Comparison of ENCODE assay signal across 14 cellular contexts in genomic region chr3:182716114-182716688, GRCh38.
A peak's percentile ranks its signal among the peaks of the same experiment; 100 is the strongest.
DNase-seq lines count a peak whose midpoint lies in the region; ATAC-seq and TF ChIP-seq lines count a peak whose summit lies in the region.
"Had no signal": no experiment of that assay in that cellular context is flagged by ENCODE, and none has a peak within 500 bp of the region (broad histone marks: within the 10 kb centered on the region; RNA-seq: fewer than 3 reads in every experiment).

No MANE protein-coding gene starts in this region.

- no peak overlapping the region for H2BK15ac ChIP-seq in H9 (ENCODE audit: low read depth, low read length)

- no peak overlapping the region for H3K27ac ChIP-seq in H9 (ENCODE audit: insufficient read length, low read depth, low read length)
- H3K27ac ChIP-seq in testis = no peak overlapping the region
- H3K27ac ChIP-seq: 22Rv1, suprapubic skin had no signal

- H3K9me3 ChIP-seq in H9 (ENCODE audit: control insufficient read depth, low read depth, low read length) (no peaks in the 10 kb centered on the region), testis (no peaks in the 10 kb centered on the region)
- H3K9me3 ChIP-seq: suprapubic skin had no signal

- H3K79me1 ChIP-seq in H9 (ENCODE audit: insufficient read depth, low read depth, low read length, poor library complexity, severe bottlenecking) = no peaks in the 10 kb centered on the region

- no peak overlapping the region for H4K8ac ChIP-seq in H9 (replicated peaks; ENCODE audit: insufficient read length, low read depth, low read length)

- H3K4me3 Mint-ChIP-seq in H9 (no peak overlapping the region), nephron (no peak overlapping the region)
- H3K4me3 Mint-ChIP-seq: activated CD4-positive, alpha-beta memory T cell treated with anti-CD3 and anti-CD28 coated beads, Interleukin-2, amount 10 ng/mL, durations not matched to agents 7 days and 5 days; brain had no signal

- no peak overlapping the region for H2BK120ac ChIP-seq in H9 (ENCODE audit: low read depth, low read length, poor library complexity, severe bottlenecking)

- H3K27me3 ChIP-seq in H9 (ENCODE audit: insufficient read depth, low read length) (no peaks in the 10 kb centered on the region), testis (no peaks in the 10 kb centered on the region)
- H3K27me3 ChIP-seq: suprapubic skin had no signal

- no peak overlapping the region for H2AFZ ChIP-seq in H9 (ENCODE audit: low read length)

- H3K36me3 ChIP-seq in testis (ENCODE audit: low read depth, missing control alignments) = no peaks in the 10 kb centered on the region
- H3K36me3 ChIP-seq: suprapubic skin had no signal

- no peak overlapping the region for H3T11ph ChIP-seq in H9 (ENCODE audit: low read length)

- TF ChIP-seq CTCF in H9 (conservative IDR thresholded peaks at IDR 0.05) (no peak), nephron (IDR thresholded peaks at IDR 0.05; ENCODE audit: unreplicated experiment in 3 of 3) (no peak), testis (IDR thresholded peaks at IDR 0.05) (no peak)

- H3K18ac ChIP-seq in H9 (ENCODE audit: insufficient read length, low read depth, low read length) = no peak overlapping the region

- H3K4me1 Mint-ChIP-seq in H9 (peaks cover 9 to 16% of the 10 kb centered on the region in 2 experiments), nephron (peaks cover 8% of the 10 kb centered on the region)

- H2BK12ac ChIP-seq in H9 (ENCODE audit: insufficient read length, low read depth, low read length) = no peak overlapping the region

- no peak overlapping the region for H3K14ac ChIP-seq in H9 (ENCODE audit: insufficient read depth, low read length)

- ATAC-seq in HG03520 (IDR thresholded peaks at IDR 0.05; ENCODE audit: unreplicated experiment) = peak; percentile 40

- no peak overlapping the region for H3K4me2 ChIP-seq in H9 (ENCODE audit: insufficient read depth, insufficient read length, low read length)

- no peaks in the 10 kb centered on the region for H3K79me2 ChIP-seq in H9 (ENCODE audit: insufficient read depth, low read length)

- H3K23me2 ChIP-seq in H9 (ENCODE audit: insufficient read length, low read depth, low read length, poor library complexity, severe bottlenecking) = no peaks in the 10 kb centered on the region

- no peak overlapping the region for H3K9ac ChIP-seq in H9 (ENCODE audit: extremely low read depth, insufficient read length, low read length)

- intact Hi-C loops in testis (cut with DNase I; ENCODE audit: low total_unique reads) = no loop called here

- WGBS in H9 (ENCODE audit: extremely low coverage, insufficient read length, low lambda C conversion rate) = no CpG with 5 or more reads among the region's 1 CpG
- 50 to 83% methylated on average over 1 of the region's 1 CpG for WGBS in testis, 2 donors

- H2AK5ac ChIP-seq in H9 (ENCODE audit: insufficient read length, low read length) = no peak overlapping the region

- TF ChIP-seq POLR2A in testis (IDR thresholded peaks at IDR 0.05) = no peak

- no peak overlapping the region for H2BK20ac ChIP-seq in H9 (ENCODE audit: low read depth, low read length, poor library complexity, severe bottlenecking)

- H4K20me1 ChIP-seq in H9 (ENCODE audit: control insufficient read depth, insufficient read depth, insufficient read length) = no peaks in the 10 kb centered on the region

- no peak overlapping the region for H3K23ac ChIP-seq in H9 (ENCODE audit: insufficient read length, low read depth, low read length)

- no peak overlapping the region for H3K56ac ChIP-seq in H9 (ENCODE audit: insufficient read length, low read depth, low read length)

- H3K4me1 ChIP-seq in H9 (ENCODE audit: insufficient read depth, low read length) (no peaks in the 10 kb centered on the region; the same call in 1 of the 2 replicates), testis (no peaks in the 10 kb centered on the region)
- H3K4me1 ChIP-seq: suprapubic skin had no signal

- no peak overlapping the region for H3K4ac ChIP-seq in H9 (ENCODE audit: low read depth, low read length)

- H4K91ac ChIP-seq in H9 (ENCODE audit: insufficient read length, low read depth, low read length) = no peak overlapping the region

- no peak overlapping the region for H3K4me3 ChIP-seq in testis
- H3K4me3 ChIP-seq: suprapubic skin had no signal

- no peaks in the 10 kb centered on the region; a peak in 1 of 5 replicates for H3K9me3 Mint-ChIP-seq in H9
- H3K9me3 Mint-ChIP-seq in nephron = no peaks in the 10 kb centered on the region
- H3K9me3 Mint-ChIP-seq: activated CD4-positive, alpha-beta memory T cell treated with anti-CD3 and anti-CD28 coated beads, Interleukin-2, amount 10 ng/mL, durations not matched to agents 7 days and 5 days; brain had no signal

- H4K5ac ChIP-seq in H9 (ENCODE audit: insufficient read length, low read depth, low read length) = no peak overlapping the region

- H3K27me3 Mint-ChIP-seq in H9 (ENCODE audit: low read depth) = no peaks in the 10 kb centered on the region; the same call in 1 of the 2 replicates
- H3K27me3 Mint-ChIP-seq in nephron (ENCODE audit: low read depth) = no peaks in the 10 kb centered on the region
- H3K27me3 Mint-ChIP-seq: activated CD4-positive, alpha-beta memory T cell treated with anti-CD3 and anti-CD28 coated beads, Interleukin-2, amount 10 ng/mL, durations not matched to agents 7 days and 5 days; brain had no signal

- DNase-seq in NCI-H146 (lab: John Stamatoyannopoulos, UW) = peak; percentile 24
- DNase-seq in NCI-H146 treated with DMSO at 0.1 percent for 48 hours (lab: John Stamatoyannopoulos, UW; ENCODE audit: unreplicated experiment) = no peak
- no peak for DNase-seq in H9
- no peak for DNase-seq in A172 (ENCODE audit: low spot score)
- no peak for DNase-seq in NCI-H446 treated with DMSO at 0.1 percent for 48 hours (lab: John Stamatoyannopoulos, UW)
- DNase-seq in testis = no peak
- DNase-seq: activated CD4-positive, alpha-beta memory T cell treated with anti-CD3 and anti-CD28 coated beads, Interleukin-2, amount 10 ng/mL, durations not matched to agents 7 days and 5 days; EL; stimulated activated CD4-positive, alpha-beta T cell treated with anti-CD3 and anti-CD28 coated beads, Interleukin-15, amount 100 ng/mL, for 24 hours had no signal

- no peak overlapping the region for H2BK5ac ChIP-seq in H9 (ENCODE audit: insufficient read length, low read length)

- no peaks in the 10 kb centered on the region for H3K36me3 Mint-ChIP-seq in H9 (ENCODE audit: insufficient read depth in 1 of 3, low read depth in 3 of 3)
- no peaks in the 10 kb centered on the region for H3K36me3 Mint-ChIP-seq in nephron (ENCODE audit: low read depth)
- H3K36me3 Mint-ChIP-seq: brain had no signal

- H3K27ac Mint-ChIP-seq in H9 (peak overlapping the region in 2 of 3 experiments; percentile 51 to 92; a peak in 2 of 7 replicates), nephron (peak overlapping the region; percentile 21 to 73 (median 24))
- H3K27ac Mint-ChIP-seq: activated CD4-positive, alpha-beta memory T cell treated with anti-CD3 and anti-CD28 coated beads, Interleukin-2, amount 10 ng/mL, durations not matched to agents 7 days and 5 days had no signal
